Comparison of ENCODE assay signal across 20 cellular contexts in the genomic region with DNA sequence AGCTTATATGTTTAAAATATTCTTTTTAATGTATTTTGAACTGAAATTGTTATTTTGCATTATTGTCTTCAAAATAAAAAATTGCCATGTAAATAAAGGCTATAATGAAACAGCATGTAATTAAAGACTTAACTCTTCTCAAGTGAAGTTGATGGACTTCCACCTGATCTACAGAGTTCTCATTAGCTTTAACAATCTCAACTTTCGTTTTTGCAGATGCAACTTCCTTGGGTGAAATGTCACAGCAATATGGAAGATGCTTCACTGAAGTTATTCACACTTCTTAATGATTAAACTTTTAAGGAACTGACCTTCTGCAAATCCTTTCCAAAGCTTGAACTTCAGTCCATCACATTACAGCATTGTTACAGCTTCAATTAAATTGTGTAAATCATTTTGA.
DNase-seq lines count a peak whose midpoint lies in the region; ATAC-seq, FAIRE-seq and TF ChIP-seq lines count a peak whose summit lies in the region.
"Had no signal": no experiment of that assay in that cellular context is flagged by ENCODE, and none has a peak within 500 bp of the region (broad histone marks: within the 10 kb centered on the region; RNA-seq: fewer than 3 reads in every experiment).

No MANE protein-coding gene starts in this region.

- DNase-seq in D721Med (ENCODE audit: insufficient read length, low spot score), result no peak
- DNase-seq in dermis blood vessel endothelial cell, result no peak
- DNase-seq in hippocampal formation (lab: John Stamatoyannopoulos, UW), result no peak
- no peak for DNase-seq in GDM1 (lab: John Stamatoyannopoulos, UW)
- DNase-seq: activated CD4-positive, CD25-positive, alpha-beta regulatory T cell; activated gamma-delta T cell; aorta; CD4-positive, CD25-positive, alpha-beta regulatory T cell; foreskin melanocyte; NCI-H187 treated with DMSO at 0.1 percent for 48 hours; NCI-H524 treated with DMSO at 0.1 percent for 48 hours; stimulated activated naive CD4-positive, alpha-beta T cell; T-helper 1 cell had no signal

- ATAC-seq in GM19324 (IDR thresholded peaks at IDR 0.05; ENCODE audit: low FRiP score, unreplicated experiment), result peak; percentile 53
- peak; percentile 69 for ATAC-seq in GM21786 (IDR thresholded peaks at IDR 0.05; ENCODE audit: unreplicated experiment)
- ATAC-seq in HG03432 (IDR thresholded peaks at IDR 0.05; ENCODE audit: unreplicated experiment), result peak; percentile 47
- ATAC-seq in HG03025 (IDR thresholded peaks at IDR 0.05; ENCODE audit: low FRiP score, unreplicated experiment), result no peak
- ATAC-seq: HepG2 had no signal

- FAIRE-seq in D721Med (lab: Jason Lieb, UNC), result peak; percentile 63
- FAIRE-seq: A204.1, endothelial cell of umbilical vein, HepG2 had no signal

- TF ChIP-seq CTCF in D721Med (IDR thresholded peaks at IDR 0.05; ENCODE audit: insufficient read depth, missing control alignments), result no peak
